27 cellular contexts compared by ENCODE assay signal in the genomic region with DNA sequence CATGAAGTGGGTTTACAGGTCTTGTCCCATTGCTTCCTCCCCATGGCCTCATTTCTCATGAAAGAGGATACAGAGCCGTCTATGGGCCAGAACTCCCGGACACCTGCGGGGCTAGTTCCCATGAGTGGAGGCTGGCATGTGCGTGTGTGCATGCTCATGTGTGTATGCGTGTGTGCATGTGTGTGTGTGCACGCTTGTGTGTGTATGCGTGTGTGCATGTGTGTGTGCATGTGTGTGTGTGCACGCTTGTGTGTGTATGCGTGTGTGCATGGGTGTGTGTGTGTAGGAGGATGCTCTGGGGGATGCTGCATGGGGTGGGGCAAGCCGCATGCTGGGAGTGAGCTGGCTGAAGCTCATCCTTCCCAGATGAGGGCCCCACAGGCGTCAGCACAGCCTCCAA. TPM values are rescaled to one million over a fixed set of nuclear protein-coding genes. Genes with fewer than 3 reads are reported as not detected.
"Had no signal": no experiment of that assay in that cellular context is flagged by ENCODE, and none has a peak within 500 bp of the region (broad histone marks: within the 10 kb centered on the region; RNA-seq: fewer than 3 reads in every experiment).

No MANE protein-coding gene starts in this region.

- H3K4me3 ChIP-seq: ascending aorta, Peyer's patch had no signal

- H3K9me3 ChIP-seq: ascending aorta, Peyer's patch had no signal

- ATAC-seq: activated CD8-positive, alpha-beta T cell treated with anti-CD3 and anti-CD28 coated beads for 36 hours; activated T-cell treated with anti-CD3 and anti-CD28 coated beads, Interleukin-2, amount 50 U/mL, for 72 hours; activated T-helper 17 cell treated with anti-CD3 and anti-CD28 coated beads, Interleukin-2, amount 50 U/mL, for 72 hours had no signal

- H3K27ac ChIP-seq: ascending aorta, Peyer's patch, RWPE1 had no signal

- H3K27me3 ChIP-seq: ascending aorta, Peyer's patch had no signal

- H3K36me3 ChIP-seq: ascending aorta, Peyer's patch had no signal

- H3K4me1 ChIP-seq: ascending aorta, Peyer's patch had no signal

- DNase-seq: activated CD4-positive, alpha-beta T cell treated with anti-CD3 and anti-CD28 coated beads, Interleukin-2, amount 10 ng/mL, durations not matched to agents 24 days and 14 days; activated CD4-positive, alpha-beta T cell treated with anti-CD3 and anti-CD28 coated beads, Interleukin-2, amount 50 U/mL, for 4 hours; activated CD8-positive, alpha-beta T cell treated with anti-CD3 and anti-CD28 coated beads for 36 hours; activated effector memory CD4-positive, alpha-beta T cell treated with anti-CD3 and anti-CD28 coated beads, Interleukin-2, amount 50 U/mL, for 16 hours; activated naive CD4-positive, alpha-beta T cell; activated naive CD8-positive, alpha-beta T cell treated with anti-CD3 and anti-CD28 coated beads, Interleukin-2, amount 10 ng/mL, durations not matched to agents 7 days and 5 days; activated T-cell treated with anti-CD3 and anti-CD28 coated beads, Interleukin-2, amount 50 U/mL, for 1 hour; activated T-cell treated with anti-CD3 and anti-CD28 coated beads, Interleukin-2, amount 50 U/mL, for 72 hours; amygdala; Karpas-422; NCI-H1105; NCI-H1417 treated with DMSO at 0.1 percent for 48 hours; NCI-H187 treated with DMSO at 0.1 percent for 48 hours; NCI-H2081; NCI-H2171 treated with DMSO at 0.1 percent for 48 hours; NCI-H2227 treated with DMSO at 0.1 percent for 48 hours; NCI-H446; NCI-H524; NCI-H69; Peyer's patch; T1000 had no signal

RNA-seq across cellular contexts. Expression of a gene that starts 20.8 kb away (rescaled TPM):
- total RNA-seq: activated CD4-positive, alpha-beta T cell treated with anti-CD3 and anti-CD28 coated beads, Interleukin-2, amount 10 ng/mL, durations not matched to agents 24 days and 14 days; activated CD8-positive, alpha-beta memory T cell treated with anti-CD3 and anti-CD28 coated beads for 36 hours; activated CD8-positive, alpha-beta T cell treated with anti-CD3 and anti-CD28 coated beads for 36 hours; activated naive CD8-positive, alpha-beta T cell treated with anti-CD3 and anti-CD28 coated beads, Interleukin-2, amount 10 ng/mL, durations not matched to agents 7 days and 5 days; activated T-cell treated with anti-CD3 and anti-CD28 coated beads, Interleukin-2, amount 50 U/mL, for 72 hours; activated T-helper 17 cell treated with anti-CD3 and anti-CD28 coated beads, Interleukin-2, amount 50 U/mL, for 72 hours; T-helper 1 cell treated with Interleukin-12 subunit alpha and Interleukin-12 subunit beta and Interleukin-4 antibody, amounts not matched to agents 30 ng/mL and 1 ng/mL, for 36 hours; T-helper 2 cell treated with Interferon-gamma antibody and Interleukin-4, amounts not matched to agents 100 ng/mL and 5 ng/mL, for 36 hours had no signal
